12 cellular contexts compared by ENCODE assay signal in genomic region chr19:23698711-23699520, GRCh38. TPM values are rescaled to one million over a fixed set of nuclear protein-coding genes. Genes with fewer than 3 reads are reported as not detected.
DNase-seq lines count a peak whose midpoint lies in the region; ATAC-seq and TF ChIP-seq lines count a peak whose summit lies in the region.
"Had no signal": no experiment of that assay in that cellular context is flagged by ENCODE, and none has a peak within 500 bp of the region (broad histone marks: within the 10 kb centered on the region; RNA-seq: fewer than 3 reads in every experiment).

No MANE protein-coding gene starts in this region.

- intact Hi-C loops in activated CD8-positive, alpha-beta T cell treated with anti-CD3 and anti-CD28 coated beads for 36 hours (cut with micrococcal nuclease), result no loop called here

- H3K27me3 Mint-ChIP-seq in activated CD8-positive, alpha-beta T cell treated with anti-CD3 and anti-CD28 coated beads for 36 hours, result no peaks in the 10 kb centered on the region
- no peaks in the 10 kb centered on the region for H3K27me3 Mint-ChIP-seq in activated CD8-positive, alpha-beta T cell treated with anti-CD3 and anti-CD28 coated beads, Interleukin-2, amount 10 ng/mL, durations not matched to agents 7 days and 5 days (ENCODE audit: low read depth)
- no peaks in the 10 kb centered on the region for H3K27me3 Mint-ChIP-seq in type B pancreatic cell

- no peaks in the 10 kb centered on the region for H3K36me3 Mint-ChIP-seq in activated CD8-positive, alpha-beta T cell treated with anti-CD3 and anti-CD28 coated beads for 36 hours (ENCODE audit: low read depth)
- no peaks in the 10 kb centered on the region for H3K36me3 Mint-ChIP-seq in activated CD8-positive, alpha-beta T cell treated with anti-CD3 and anti-CD28 coated beads, Interleukin-2, amount 10 ng/mL, durations not matched to agents 7 days and 5 days (ENCODE audit: low read depth)
- no peaks in the 10 kb centered on the region for H3K36me3 Mint-ChIP-seq in type B pancreatic cell

- peak overlapping the region; percentile 42 for H3K27ac Mint-ChIP-seq in activated CD8-positive, alpha-beta T cell treated with anti-CD3 and anti-CD28 coated beads for 36 hours
- no peak overlapping the region for H3K27ac Mint-ChIP-seq in activated CD8-positive, alpha-beta T cell treated with anti-CD3 and anti-CD28 coated beads, Interleukin-2, amount 10 ng/mL, durations not matched to agents 7 days and 5 days
- H3K27ac Mint-ChIP-seq in type B pancreatic cell, result peak overlapping the region; percentile 89

- no peaks in the 10 kb centered on the region for H3K4me1 Mint-ChIP-seq in activated CD8-positive, alpha-beta T cell treated with anti-CD3 and anti-CD28 coated beads for 36 hours (ENCODE audit: low read depth)
- H3K4me1 Mint-ChIP-seq in activated CD8-positive, alpha-beta T cell treated with anti-CD3 and anti-CD28 coated beads, Interleukin-2, amount 10 ng/mL, durations not matched to agents 7 days and 5 days (ENCODE audit: low read depth), result no peaks in the 10 kb centered on the region
- H3K4me1 Mint-ChIP-seq in type B pancreatic cell (ENCODE audit: unreplicated experiment), result peaks cover 10% of the 10 kb centered on the region

- no peak for DNase-seq in activated CD8-positive, alpha-beta T cell treated with anti-CD3 and anti-CD28 coated beads for 36 hours
- no peak for DNase-seq in activated CD8-positive, alpha-beta T cell treated with anti-CD3 and anti-CD28 coated beads, Interleukin-2, amount 10 ng/mL, durations not matched to agents 7 days and 5 days
- DNase-seq in NCI-H82 (lab: John Stamatoyannopoulos, UW) (peak; percentile 83), epithelial cell of prostate (ENCODE audit: low read depth, low spot score) (no peak), type B pancreatic cell (ENCODE audit: extremely low spot score, unreplicated experiment) (no peak), substantia nigra (lab: John Stamatoyannopoulos, UW) (no peak)
- no peak for DNase-seq in stimulated activated CD4-positive, alpha-beta T cell treated with anti-CD3 and anti-CD28 coated beads, Interleukin-4, amount 100 ng/mL, for 4 hours
- DNase-seq: effector memory CD4-positive, alpha-beta T cell; KG1 had no signal

- POLR2A ChIA-PET in activated CD8-positive, alpha-beta T cell treated with anti-CD3 and anti-CD28 coated beads for 36 hours (lab: Charles Lee), result interaction anchor here (1.0 kb wide), 1 partner anchor 23 kb away, joined by 3 read pairs; no protein-coding TSS in a partner anchor
- POLR2A ChIA-PET in activated CD8-positive, alpha-beta T cell treated with anti-CD3 and anti-CD28 coated beads, Interleukin-2, amount 10 ng/mL, durations not matched to agents 7 days and 5 days (lab: Charles Lee), result no interaction called here

- peak; percentile 37 for ATAC-seq in activated CD8-positive, alpha-beta T cell treated with anti-CD3 and anti-CD28 coated beads for 36 hours
- no peak for ATAC-seq in activated CD8-positive, alpha-beta T cell treated with anti-CD3 and anti-CD28 coated beads, Interleukin-2, amount 10 ng/mL, durations not matched to agents 7 days and 5 days
- no peak for ATAC-seq in GM18907 (IDR thresholded peaks at IDR 0.05; ENCODE audit: unreplicated experiment)

- TF ChIP-seq CTCF in activated CD8-positive, alpha-beta T cell treated with anti-CD3 and anti-CD28 coated beads for 36 hours (IDR thresholded peaks at IDR 0.05), result no peak
- no peak for TF ChIP-seq CTCF in type B pancreatic cell (conservative IDR thresholded peaks at IDR 0.05)

- CTCF ChIA-PET in activated CD8-positive, alpha-beta T cell treated with anti-CD3 and anti-CD28 coated beads for 36 hours (lab: Charles Lee), result no interaction called here
- CTCF ChIA-PET in activated CD8-positive, alpha-beta T cell treated with anti-CD3 and anti-CD28 coated beads, Interleukin-2, amount 10 ng/mL, durations not matched to agents 7 days and 5 days (lab: Charles Lee), result no interaction called here

- H3K27ac ChIP-seq in epithelial cell of prostate (peak overlapping the region; percentile 51), substantia nigra (ENCODE audit: low read depth, low read length, poor library complexity, severe bottlenecking) (no peak overlapping the region)
- H3K27ac ChIP-seq: neutrophil, tibial nerve had no signal

- no peak overlapping the region for H3K4me3 Mint-ChIP-seq in activated CD8-positive, alpha-beta T cell treated with anti-CD3 and anti-CD28 coated beads for 36 hours
- no peak overlapping the region for H3K4me3 Mint-ChIP-seq in activated CD8-positive, alpha-beta T cell treated with anti-CD3 and anti-CD28 coated beads, Interleukin-2, amount 10 ng/mL, durations not matched to agents 7 days and 5 days
- H3K4me3 Mint-ChIP-seq in type B pancreatic cell, result peak overlapping the region; percentile 82

- no peaks in the 10 kb centered on the region for H3K9me3 Mint-ChIP-seq in activated CD8-positive, alpha-beta T cell treated with anti-CD3 and anti-CD28 coated beads for 36 hours
- peaks cover 51% of the 10 kb centered on the region for H3K9me3 Mint-ChIP-seq in activated CD8-positive, alpha-beta T cell treated with anti-CD3 and anti-CD28 coated beads, Interleukin-2, amount 10 ng/mL, durations not matched to agents 7 days and 5 days (ENCODE audit: insufficient read depth)
- H3K9me3 Mint-ChIP-seq in type B pancreatic cell, result peaks cover 4% of the 10 kb centered on the region

RNA-seq across cellular contexts. Expression of gene ZNF675, which starts 11.9 kb away (rescaled TPM):
- 10 to 100 TPM; 21.1 to 24.3 TPM for total RNA-seq in activated CD8-positive, alpha-beta T cell treated with anti-CD3 and anti-CD28 coated beads for 36 hours
- total RNA-seq in activated CD8-positive, alpha-beta T cell treated with anti-CD3 and anti-CD28 coated beads, Interleukin-2, amount 10 ng/mL, durations not matched to agents 7 days and 5 days, result 10 to 100 TPM; 23.0 to 23.6 TPM
- total RNA-seq in type B pancreatic cell (ENCODE audit: low replicate concordance), result 19.6 and 19.7 TPM in 2 replicates

RNA-seq across cellular contexts. Expression of gene ZNF681, which starts 59.8 kb away (rescaled TPM):
- total RNA-seq in activated CD8-positive, alpha-beta T cell treated with anti-CD3 and anti-CD28 coated beads for 36 hours, result 1 to 10 TPM; 5.0 to 6.4 TPM
- 1 to 10 TPM; 5.5 to 7.5 TPM for total RNA-seq in activated CD8-positive, alpha-beta T cell treated with anti-CD3 and anti-CD28 coated beads, Interleukin-2, amount 10 ng/mL, durations not matched to agents 7 days and 5 days
- total RNA-seq in type B pancreatic cell (ENCODE audit: low replicate concordance), result 8.4 and 8.5 TPM in 2 replicates
